9 cellular contexts compared by ENCODE assay signal in the genomic region with DNA sequence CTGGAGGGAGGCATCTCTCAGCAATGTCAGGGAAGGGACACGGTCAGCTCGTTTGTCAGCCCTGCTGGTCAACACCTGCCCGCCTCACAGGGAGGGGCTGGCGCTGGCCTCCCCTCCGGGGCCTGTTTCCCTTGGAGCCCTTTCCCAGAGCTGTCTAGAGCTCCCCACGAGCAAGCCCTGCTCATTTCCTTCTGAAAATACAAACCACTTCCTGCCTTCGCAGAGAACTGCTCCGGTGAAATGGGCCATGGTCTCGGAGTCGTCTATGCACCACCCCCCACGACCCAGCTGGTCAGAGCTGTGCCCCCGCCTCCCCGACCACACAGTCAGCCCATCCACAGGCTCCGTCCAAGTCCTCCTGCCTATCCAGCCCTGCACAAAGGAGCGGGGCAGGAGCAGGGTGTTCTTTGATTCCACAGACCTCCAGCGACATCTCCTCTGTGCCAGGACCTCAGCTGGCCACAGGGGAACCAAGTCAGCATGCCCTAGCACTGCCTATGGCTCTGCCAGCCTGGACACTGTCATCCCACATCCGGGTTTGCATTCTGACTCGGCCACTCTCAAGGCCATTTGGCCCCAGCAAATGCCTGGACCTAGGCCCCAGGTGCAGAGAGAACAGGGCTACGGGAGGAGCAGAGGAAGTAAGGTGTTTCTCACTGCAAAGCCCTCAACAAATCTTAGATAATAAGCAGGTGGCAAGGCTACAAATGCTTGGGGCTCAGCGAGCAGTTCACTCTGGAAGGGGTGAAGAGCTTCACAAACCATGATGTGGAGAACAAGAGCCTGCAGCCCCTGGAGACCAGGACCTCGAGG.
DNase-seq lines count a peak whose midpoint lies in the region; ATAC-seq, FAIRE-seq and TF ChIP-seq lines count a peak whose summit lies in the region.
"Had no signal": no experiment of that assay in that cellular context is flagged by ENCODE, and none has a peak within 500 bp of the region (broad histone marks: within the 10 kb centered on the region; RNA-seq: fewer than 3 reads in every experiment).

No MANE protein-coding gene starts in this region.

- TF ChIP-seq POLR2A in HepG2 (IDR thresholded peaks at IDR 0.05; ENCODE audit: insufficient read depth in 1 of 2, low read depth in 2 of 2, low read length in 2 of 2): no peak
- no peak for TF ChIP-seq POLR2A in right lobe of liver (IDR thresholded peaks at IDR 0.05)

- in situ Hi-C loops in HepG2 (cut with HindIII; ENCODE audit: extremely low pct_ligation_motif_present, low pct_unique_long_range_greater_than_20kb): no loop called here

- no peaks in the 10 kb centered on the region for H3K36me3 ChIP-seq in HepG2 (replicated peaks in 1 of 2; ENCODE audit: control insufficient read depth in 1 of 2, insufficient read depth in 2 of 2, low read length in 2 of 2)
- H3K36me3 ChIP-seq in right lobe of liver: no peaks in the 10 kb centered on the region

- no peak overlapping the region for H3K27ac ChIP-seq in HepG2 (ENCODE audit: extremely low read length, insufficient read depth, low read length)
- H3K27ac ChIP-seq in right lobe of liver: no peak overlapping the region

- intact Hi-C loops in HepG2 (cut with micrococcal nuclease; ENCODE audit: unreplicated experiment) (no loop called here), right lobe of liver (cut with DNase I) (no loop called here)

- H4K20me1 ChIP-seq in HepG2 (ENCODE audit: insufficient read depth, low read length): no peaks in the 10 kb centered on the region

- no peaks in the 10 kb centered on the region for H3K79me2 ChIP-seq in HepG2 (ENCODE audit: insufficient read depth, low read length)

- no TSS peak for BruUV-seq in HepG2 (replicated peaks; lab: Mats Ljungman, UMichigan)

- H3K9me3 Mint-ChIP-seq in activated CD4-positive, alpha-beta T cell treated with anti-CD3 and anti-CD28 coated beads, Interleukin-2, amount 10 ng/mL, durations not matched to agents 7 days and 5 days: no peaks in the 10 kb centered on the region
- H3K9me3 Mint-ChIP-seq in stimulated activated naive CD8-positive, alpha-beta T cell treated with anti-CD3 and anti-CD28 coated beads, Interleukin-15, amount 100 ng/mL, for 72 hours: no peaks in the 10 kb centered on the region

- peaks cover 3 to 27% of the 10 kb centered on the region in 2 experiments; a peak in 3 of 5 replicates for H3K27me3 ChIP-seq in HepG2 (ENCODE audit: control insufficient read depth in 1 of 2, insufficient read depth in 2 of 2, low read length in 2 of 2)
- no peaks in the 10 kb centered on the region for H3K27me3 ChIP-seq in right lobe of liver

- H2AFZ ChIP-seq in HepG2 (ENCODE audit: low read length): no peak overlapping the region

- H3K4me3 ChIP-seq in HepG2 (replicated peaks in 1 of 3; ENCODE audit: insufficient read depth in 1 of 3, low read depth in 2 of 3, low read length in 3 of 3) (no peak overlapping the region), right lobe of liver (no peak overlapping the region)

- 21% methylated on average over 11 of the region's 21 CpGs for WGBS in HepG2 (ENCODE audit: low lambda C conversion rate)
- WGBS in right lobe of liver (ENCODE audit: insufficient coverage, low coverage, low lambda C conversion rate, missing lambda C conversion rate): 40% methylated on average over 2 of the region's 21 CpGs

- H3K9me3 ChIP-seq in HepG2 (ENCODE audit: low read length) (no peaks in the 10 kb centered on the region), right lobe of liver (no peaks in the 10 kb centered on the region)

- H3K36me3 Mint-ChIP-seq in activated CD4-positive, alpha-beta T cell treated with anti-CD3 and anti-CD28 coated beads, Interleukin-2, amount 10 ng/mL, durations not matched to agents 7 days and 5 days (ENCODE audit: low read depth): no peaks in the 10 kb centered on the region

- H3K4me2 ChIP-seq in HepG2 (ENCODE audit: low read depth, low read length): peak overlapping the region; percentile 5; the same call in 1 of the 2 replicates

- H3K4me1 ChIP-seq in HepG2 (ENCODE audit: insufficient read depth, low read length) (peaks cover 9% of the 10 kb centered on the region; the same call in 1 of the 2 replicates), right lobe of liver (no peaks in the 10 kb centered on the region)

- ATAC-seq in HepG2 (peak; percentile 13; the same call in 2 of the 3 replicates), right lobe of liver (no peak), HG03469 (IDR thresholded peaks at IDR 0.05; ENCODE audit: unreplicated experiment) (no peak)
- peak; percentile 52 for ATAC-seq in stimulated activated naive CD8-positive, alpha-beta T cell treated with anti-CD3 and anti-CD28 coated beads, Interleukin-15, amount 100 ng/mL, for 72 hours

- H3K27ac Mint-ChIP-seq in activated CD4-positive, alpha-beta T cell treated with anti-CD3 and anti-CD28 coated beads, Interleukin-2, amount 10 ng/mL, durations not matched to agents 7 days and 5 days: peak overlapping the region; percentile 88
- peak overlapping the region; percentile 83 to 98 for H3K27ac Mint-ChIP-seq in stimulated activated naive CD8-positive, alpha-beta T cell treated with anti-CD3 and anti-CD28 coated beads, Interleukin-15, amount 100 ng/mL, for 72 hours

- H3K9ac ChIP-seq in HepG2 (ENCODE audit: insufficient read depth, low read depth, low read length): no peak overlapping the region

- peaks cover 30% of the 10 kb centered on the region for H3K4me1 Mint-ChIP-seq in activated CD4-positive, alpha-beta T cell treated with anti-CD3 and anti-CD28 coated beads, Interleukin-2, amount 10 ng/mL, durations not matched to agents 7 days and 5 days
- H3K4me1 Mint-ChIP-seq in stimulated activated naive CD8-positive, alpha-beta T cell treated with anti-CD3 and anti-CD28 coated beads, Interleukin-15, amount 100 ng/mL, for 72 hours: peaks cover 39% of the 10 kb centered on the region

- TF ChIP-seq CTCF in HepG2 (CRISPR knock-in tag; IDR thresholded peaks at IDR 0.05) (no peak), right lobe of liver (IDR thresholded peaks at IDR 0.05) (no peak)

- no peak for DNase-seq in HepG2 (ENCODE audit: low spot score)
- no peak for DNase-seq in right lobe of liver
- DNase-seq in activated CD4-positive, alpha-beta T cell treated with anti-CD3 and anti-CD28 coated beads, Interleukin-2, amount 10 ng/mL, durations not matched to agents 7 days and 5 days: peak; percentile 41
- peak; percentile 17 for DNase-seq in central memory CD4-positive, alpha-beta T cell
- DNase-seq in stimulated activated naive CD8-positive, alpha-beta T cell treated with anti-CD3 and anti-CD28 coated beads, Interleukin-15, amount 100 ng/mL, for 72 hours: peak; percentile 16 to 35
- DNase-seq in effector CD8-positive, alpha-beta T cell (lab: John Stamatoyannopoulos, UW): no peak
- no peak for DNase-seq in occipital lobe (lab: John Stamatoyannopoulos, UW)
- DNase-seq: NK-92 treated with Interleukin-12 subunit alpha and Interleukin-12 subunit beta, amount 100 ng/mL, for 24 hours had no signal

- TF ChIP-seq EP300 in HepG2 (IDR thresholded peaks at IDR 0.05; ENCODE audit: low read depth in 2 of 2, low read length in 2 of 2) (no peak), HepG2 (CRISPR knock-in tag; IDR thresholded peaks at IDR 0.05; ENCODE audit: borderline replicate concordance) (no peak)

- FAIRE-seq in HepG2 (lab: Jason Lieb, UNC): no peak

- POLR2A ChIA-PET in HepG2 (lab: Yijun Ruan, JAX): no interaction called here
- POLR2A ChIA-PET in activated CD4-positive, alpha-beta T cell treated with anti-CD3 and anti-CD28 coated beads, Interleukin-2, amount 10 ng/mL, durations not matched to agents 7 days and 5 days (lab: Charles Lee): no interaction called here

- no peak for TF ChIP-seq RAD21 in HepG2 (CRISPR knock-in tag; IDR thresholded peaks at IDR 0.05)

- peak overlapping the region; percentile 26 for H3K4me3 Mint-ChIP-seq in activated CD4-positive, alpha-beta T cell treated with anti-CD3 and anti-CD28 coated beads, Interleukin-2, amount 10 ng/mL, durations not matched to agents 7 days and 5 days
- H3K4me3 Mint-ChIP-seq in stimulated activated naive CD8-positive, alpha-beta T cell treated with anti-CD3 and anti-CD28 coated beads, Interleukin-15, amount 100 ng/mL, for 72 hours: peak overlapping the region; percentile 40 to 75

- H3K27me3 Mint-ChIP-seq in activated CD4-positive, alpha-beta T cell treated with anti-CD3 and anti-CD28 coated beads, Interleukin-2, amount 10 ng/mL, durations not matched to agents 7 days and 5 days: no peaks in the 10 kb centered on the region
- no peaks in the 10 kb centered on the region for H3K27me3 Mint-ChIP-seq in stimulated activated naive CD8-positive, alpha-beta T cell treated with anti-CD3 and anti-CD28 coated beads, Interleukin-15, amount 100 ng/mL, for 72 hours

- CTCF ChIA-PET in HepG2 (lab: Yijun Ruan, JAX; ENCODE audit: low intra/inter-chr PET ratio, low total read pairs): no interaction called here
- CTCF ChIA-PET in activated CD4-positive, alpha-beta T cell treated with anti-CD3 and anti-CD28 coated beads, Interleukin-2, amount 10 ng/mL, durations not matched to agents 7 days and 5 days (lab: Charles Lee): interaction anchor here (0.7 to 2.2 kb wide), 3 partner anchors 19 to 81 kb away, joined by 3 to 11 read pairs (median 4); no protein-coding TSS in a partner anchor

TF ChIP-seq in HepG2, 621 proteins besides CTCF, POLR2A, EP300 and RAD21 (continues in another document):
- no peak for TF ChIP-seq JARID2 (CRISPR knock-in tag; IDR thresholded peaks at IDR 0.05; ENCODE audit: insufficient replicate concordance)
- TF ChIP-seq, protein P1, sequence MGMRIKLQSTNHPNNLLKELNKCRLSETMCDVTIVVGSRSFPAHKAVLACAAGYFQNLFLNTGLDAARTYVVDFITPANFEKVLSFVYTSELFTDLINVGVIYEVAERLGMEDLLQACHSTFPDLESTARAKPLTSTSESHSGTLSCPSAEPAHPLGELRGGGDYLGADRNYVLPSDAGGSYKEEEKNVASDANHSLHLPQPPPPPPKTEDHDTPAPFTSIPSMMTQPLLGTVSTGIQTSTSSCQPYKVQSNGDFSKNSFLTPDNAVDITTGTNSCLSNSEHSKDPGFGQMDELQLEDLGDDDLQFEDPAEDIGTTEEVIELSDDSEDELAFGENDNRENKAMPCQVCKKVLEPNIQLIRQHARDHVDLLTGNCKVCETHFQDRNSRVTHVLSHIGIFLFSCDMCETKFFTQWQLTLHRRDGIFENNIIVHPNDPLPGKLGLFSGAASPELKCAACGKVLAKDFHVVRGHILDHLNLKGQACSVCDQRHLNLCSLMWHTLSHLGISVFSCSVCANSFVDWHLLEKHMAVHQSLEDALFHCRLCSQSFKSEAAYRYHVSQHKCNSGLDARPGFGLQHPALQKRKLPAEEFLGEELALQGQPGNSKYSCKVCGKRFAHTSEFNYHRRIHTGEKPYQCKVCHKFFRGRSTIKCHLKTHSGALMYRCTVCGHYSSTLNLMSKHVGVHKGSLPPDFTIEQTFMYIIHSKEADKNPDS (CRISPR knock-in tag; IDR thresholded peaks at IDR 0.05): no peak

Comparison
In these comparisons a context has a peak if more than half of its experiments do, and no peak if none do; other contexts are left out.
1. ATAC-seq: peak in HepG2 (single experiment) and stimulated activated naive CD8-positive, alpha-beta T cell treated with anti-CD3 and anti-CD28 coated beads, Interleukin-15, amount 100 ng/mL, for 72 hours (single experiment); none in right lobe of liver (0 of 4) and HG03469 (single experiment).
2. DNase-seq: peak in activated CD4-positive, alpha-beta T cell treated with anti-CD3 and anti-CD28 coated beads, Interleukin-2, amount 10 ng/mL, durations not matched to agents 7 days and 5 days (single experiment), central memory CD4-positive, alpha-beta T cell (single experiment) and stimulated activated naive CD8-positive, alpha-beta T cell treated with anti-CD3 and anti-CD28 coated beads, Interleukin-15, amount 100 ng/mL, for 72 hours (2 of 2); none in HepG2 (single experiment), right lobe of liver (0 of 3), effector CD8-positive, alpha-beta T cell (single experiment) and occipital lobe (single experiment).